ENCODE assay signal across 8 cellular contexts in the genomic region with DNA sequence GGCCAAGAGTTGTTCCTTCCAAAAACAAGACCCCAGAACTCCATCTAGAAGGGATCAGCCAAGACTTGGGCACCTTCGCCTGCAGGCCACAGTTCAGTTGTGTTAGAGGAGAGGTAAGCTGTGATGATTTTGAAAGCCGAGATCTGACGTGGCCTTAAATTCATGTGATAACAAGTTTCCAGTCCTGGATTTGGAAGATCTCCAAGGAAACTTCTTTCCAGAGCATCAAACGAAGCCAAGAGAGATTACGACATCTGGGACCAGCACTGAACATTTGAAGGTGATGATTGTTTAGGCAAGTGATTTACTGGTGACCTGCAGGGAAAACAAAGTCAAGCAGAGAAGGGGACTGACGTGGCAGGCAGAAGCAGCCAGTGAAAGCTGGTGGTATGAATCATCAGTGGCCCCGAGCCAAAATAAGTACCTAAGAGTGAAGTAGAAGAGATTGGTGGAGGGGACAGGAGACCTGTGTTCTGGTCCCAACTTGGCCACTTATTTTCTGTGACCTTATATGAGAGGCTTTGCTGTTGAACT.
DNase-seq lines count a peak whose midpoint lies in the region; ATAC-seq and TF ChIP-seq lines count a peak whose summit lies in the region.

No MANE protein-coding gene starts in this region.

- peak; percentile 92 for DNase-seq in AG10803 (ENCODE audit: low read depth)
- peak; percentile 4 for DNase-seq in NCI-H460 (ENCODE audit: extremely low read depth, low read depth)
- DNase-seq in foreskin keratinocyte = peak; percentile 97 to 99
- peak; percentile 46 to 82 for DNase-seq in tibial nerve (ENCODE audit: low spot score in 2 of 2)
- no peak for DNase-seq in putamen (ENCODE audit: low spot score)
- DNase-seq in OCI-M2 (lab: John Stamatoyannopoulos, UW; ENCODE audit: unreplicated experiment) = no peak
- DNase-seq in immature natural killer cell = no peak

- H3K4me3 Mint-ChIP-seq in immature natural killer cell = no peak overlapping the region

- H3K27me3 ChIP-seq in foreskin keratinocyte = peaks cover 75% of the 10 kb centered on the region
- H3K27me3 ChIP-seq in tibial nerve = no peaks in the 10 kb centered on the region

- H3K36me3 Mint-ChIP-seq in immature natural killer cell = no peaks in the 10 kb centered on the region

- no peaks in the 10 kb centered on the region for H3K4me1 Mint-ChIP-seq in immature natural killer cell

- no peaks in the 10 kb centered on the region for H3K36me3 ChIP-seq in tibial nerve

- TF ChIP-seq CTCF in AG10803 (conservative IDR thresholded peaks at IDR 0.05; ENCODE audit: low read length) = no peak
- TF ChIP-seq CTCF in foreskin keratinocyte (conservative IDR thresholded peaks at IDR 0.05) = no peak
- TF ChIP-seq CTCF in tibial nerve (IDR thresholded peaks at IDR 0.05) = no peak

- TF ChIP-seq POLR2A in tibial nerve (IDR thresholded peaks at IDR 0.05) = no peak

- H3K27ac Mint-ChIP-seq in immature natural killer cell = no peak overlapping the region

- no peaks in the 10 kb centered on the region for H3K9me3 ChIP-seq in tibial nerve

- peaks cover 2 to 10% (median 3%) of the 10 kb centered on the region in 3 donors for H3K27me3 Mint-ChIP-seq in immature natural killer cell (ENCODE audit: low read depth in 3 of 3)

- ATAC-seq in GM21367 (IDR thresholded peaks at IDR 0.05; ENCODE audit: unreplicated experiment) = peak; percentile 56
- ATAC-seq in foreskin keratinocyte = peak; percentile 92

- no peak overlapping the region for H3K27ac ChIP-seq in foreskin keratinocyte
- H3K27ac ChIP-seq in tibial nerve = no peak overlapping the region

- no peaks in the 10 kb centered on the region for H3K9me3 Mint-ChIP-seq in immature natural killer cell

- TF ChIP-seq EP300 in tibial nerve (IDR thresholded peaks at IDR 0.05) = peak; percentile 73 to 97

- H3K4me1 ChIP-seq in foreskin keratinocyte (peaks cover 3% of the 10 kb centered on the region), tibial nerve (no peaks in the 10 kb centered on the region)

- no peak overlapping the region for H3K4me3 ChIP-seq in AG10803 (ENCODE audit: low read length)
- H3K4me3 ChIP-seq in tibial nerve = no peak overlapping the region

- WGBS in tibial nerve, 2 donors = 50 to 56% methylated on average over 7 of the region's 7 CpGs

Comparison
In these comparisons a context has a peak if more than half of its experiments do, and no peak if none do; other contexts are left out.
1. DNase-seq: peak in AG10803 (single experiment), NCI-H460 (single experiment), foreskin keratinocyte (2 of 2) and tibial nerve (2 of 2); none in putamen (single experiment), OCI-M2 (single experiment) and immature natural killer cell (0 of 3).